10 cellular contexts compared by ENCODE assay signal in genomic region chr20:49591217-49591865, GRCh38. TPM values are rescaled to one million over a fixed set of nuclear protein-coding genes. Genes with fewer than 3 reads are reported as not detected.
DNase-seq lines count a peak whose midpoint lies in the region; ATAC-seq and TF ChIP-seq lines count a peak whose summit lies in the region.
"Had no signal": no experiment of that assay in that cellular context is flagged by ENCODE, and none has a peak within 500 bp of the region (broad histone marks: within the 10 kb centered on the region; RNA-seq: fewer than 3 reads in every experiment).

No MANE protein-coding gene starts in this region.

- no peak overlapping the region for H2AFZ ChIP-seq in osteoblast (ENCODE audit: low read length)

- no peaks in the 10 kb centered on the region for H3K9me3 ChIP-seq in osteoblast (ENCODE audit: low read depth, low read length)

- H3K27me3 Mint-ChIP-seq in stimulated activated memory B cell treated with anti-CD40 and anti-IgM and Interleukin-4, amounts not matched to agents 10 μg/mL and 1 μg/mL and 100 μg/mL, for 72 hours = peaks cover 22% of the 10 kb centered on the region

- TF ChIP-seq CTCF in fibroblast of pulmonary artery (IDR thresholded peaks at IDR 0.05; ENCODE audit: low read length, missing control alignments) = no peak
- TF ChIP-seq CTCF in osteoblast (IDR thresholded peaks at IDR 0.05; ENCODE audit: extremely low read depth, low read depth, low read length) = no peak
- TF ChIP-seq CTCF in GM13976 (IDR thresholded peaks at IDR 0.05; ENCODE audit: borderline replicate concordance, control extremely low read depth, extremely low read depth, insufficient read depth, missing control alignments) = no peak

- H3K79me2 ChIP-seq in osteoblast (ENCODE audit: insufficient read depth, low read length) = no peaks in the 10 kb centered on the region

- intact Hi-C loops in posterior vena cava (cut with DNase I) = loop anchor here in 1 of 2 donors (5.0 kb wide), 1 partner anchor 34 kb away; no protein-coding TSS in a partner anchor

- no peak overlapping the region for H3K27ac Mint-ChIP-seq in stimulated activated memory B cell treated with anti-CD40 and anti-IgM and Interleukin-4, amounts not matched to agents 10 μg/mL and 1 μg/mL and 100 μg/mL, for 72 hours

- no peak for ATAC-seq in stimulated activated memory B cell treated with anti-CD40 and anti-IgM and Interleukin-4, amounts not matched to agents 10 μg/mL and 1 μg/mL and 100 μg/mL, for 72 hours

- H4K20me1 ChIP-seq in osteoblast (ENCODE audit: insufficient read depth, low read length) = no peaks in the 10 kb centered on the region

- H3K36me3 ChIP-seq in osteoblast (ENCODE audit: insufficient read depth, low read length) = no peaks in the 10 kb centered on the region

- in situ Hi-C loops in GM13976 (cut with MboI; ENCODE audit: low sequenced_read_pairs, unreplicated experiment) = no loop called here

- no peak overlapping the region for H3K4me3 Mint-ChIP-seq in stimulated activated memory B cell treated with anti-CD40 and anti-IgM and Interleukin-4, amounts not matched to agents 10 μg/mL and 1 μg/mL and 100 μg/mL, for 72 hours

- H3K4me2 ChIP-seq in osteoblast (ENCODE audit: insufficient read depth, low read length) = no peak overlapping the region

- H3K36me3 Mint-ChIP-seq in stimulated activated memory B cell treated with anti-CD40 and anti-IgM and Interleukin-4, amounts not matched to agents 10 μg/mL and 1 μg/mL and 100 μg/mL, for 72 hours = peaks cover 6% of the 10 kb centered on the region

- H3K4me1 Mint-ChIP-seq in stimulated activated memory B cell treated with anti-CD40 and anti-IgM and Interleukin-4, amounts not matched to agents 10 μg/mL and 1 μg/mL and 100 μg/mL, for 72 hours = peaks cover 17% of the 10 kb centered on the region

- H3K4me1 ChIP-seq in osteoblast (ENCODE audit: insufficient read depth, low read length) = peaks cover 40% of the 10 kb centered on the region

- H3K9me3 Mint-ChIP-seq in stimulated activated memory B cell treated with anti-CD40 and anti-IgM and Interleukin-4, amounts not matched to agents 10 μg/mL and 1 μg/mL and 100 μg/mL, for 72 hours = peaks cover 13% of the 10 kb centered on the region

- DNase-seq in GM03348 (ENCODE audit: low spot score) = peak; percentile 38
- peak; percentile 43 to 52 for DNase-seq in activated CD4-positive, alpha-beta T cell treated with anti-CD3 and anti-CD28 coated beads, Interleukin-2, amount 50 U/mL, for 48 hours
- peak; percentile 90 for DNase-seq in fibroblast of pulmonary artery (ENCODE audit: low read depth)
- peak; percentile 35 for DNase-seq in osteoblast (ENCODE audit: insufficient read length, low spot score, missing footprints)
- DNase-seq in posterior vena cava (ENCODE audit: low spot score) = no peak
- no peak for DNase-seq in GM13976 (ENCODE audit: low spot score)
- no peak for DNase-seq in COLO668 (lab: John Stamatoyannopoulos, UW; ENCODE audit: unreplicated experiment)
- DNase-seq: activated effector memory CD4-positive, alpha-beta T cell treated with anti-CD3 and anti-CD28 coated beads, Interleukin-2, amount 50 U/mL, for 16 hours; NCI-H2029 had no signal

- H3K4me3 ChIP-seq in fibroblast of pulmonary artery (replicated peaks; ENCODE audit: low read depth, low read length) = no peak overlapping the region
- H3K4me3 ChIP-seq in osteoblast (ENCODE audit: insufficient read depth, low read length) = no peak overlapping the region

- H3K27ac ChIP-seq in osteoblast (ENCODE audit: low read depth, low read length) = no peak overlapping the region

- H3K27me3 ChIP-seq in osteoblast (ENCODE audit: insufficient read depth, low read length) = no peaks in the 10 kb centered on the region

RNA-seq across cellular contexts. Expression of gene PTGIS, which starts 23.4 kb away (rescaled TPM):
- total RNA-seq in osteoblast (33.6 and 89.8 TPM in 2 replicates), posterior vena cava (100 to 1,000 TPM; 359 to 447 TPM)

Comparison
In these comparisons a context has a peak if more than half of its experiments do, and no peak if none do; other contexts are left out.
1. DNase-seq: peak in GM03348 (single experiment), activated CD4-positive, alpha-beta T cell treated with anti-CD3 and anti-CD28 coated beads, Interleukin-2, amount 50 U/mL, for 48 hours (2 of 2), fibroblast of pulmonary artery (single experiment) and osteoblast (single experiment); none in posterior vena cava (single experiment), GM13976 (single experiment) and COLO668 (single experiment).